ENCODE assay signal across 22 cellular contexts in the genomic region with DNA sequence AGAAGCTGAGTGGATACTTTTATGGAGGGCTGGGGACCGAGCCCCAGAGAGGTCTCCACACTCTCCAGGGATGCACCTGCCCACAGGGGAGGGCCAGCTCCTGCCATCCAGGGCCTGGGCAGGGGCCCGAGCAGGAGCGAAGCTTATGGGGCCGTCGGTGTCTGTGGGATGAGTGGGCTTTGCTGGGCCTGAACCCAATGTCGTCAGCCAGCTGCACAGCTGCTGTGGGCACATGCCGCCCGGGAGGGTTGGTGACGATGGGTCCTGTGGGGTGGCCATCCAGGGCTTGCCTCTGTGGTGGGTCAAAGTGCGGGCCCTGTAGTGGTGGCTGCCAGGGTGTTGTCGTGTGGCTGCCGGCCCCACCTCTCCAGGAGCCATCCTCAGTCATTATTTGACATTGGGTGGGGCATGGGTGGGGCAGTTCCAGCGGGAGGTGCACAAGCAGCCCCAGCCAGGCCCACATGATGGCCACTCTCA.
DNase-seq lines count a peak whose midpoint lies in the region; ATAC-seq and TF ChIP-seq lines count a peak whose summit lies in the region.
"Had no signal": no experiment of that assay in that cellular context is flagged by ENCODE, and none has a peak within 500 bp of the region (broad histone marks: within the 10 kb centered on the region; RNA-seq: fewer than 3 reads in every experiment).

No MANE protein-coding gene starts in this region.

- H3K27ac Mint-ChIP-seq in activated CD4-positive, alpha-beta memory T cell treated with anti-CD3 and anti-CD28 coated beads for 36 hours, result no peak overlapping the region
- no peak overlapping the region for H3K27ac Mint-ChIP-seq in stimulated activated effector memory CD8-positive, alpha-beta T cell treated with anti-CD3 and anti-CD28 coated beads, Interleukin-12 subunit alpha, Interleukin-12 subunit beta, amount 100 ng/mL, for 72 hours
- H3K27ac Mint-ChIP-seq: activated CD4-positive, alpha-beta T cell treated with anti-CD3 and anti-CD28 coated beads, Interleukin-2, amount 10 ng/mL, durations not matched to agents 7 days and 5 days; CD4-positive, alpha-beta T cell; progenitor cell of endocrine pancreas had no signal

- no peaks in the 10 kb centered on the region for H3K9me3 Mint-ChIP-seq in activated CD4-positive, alpha-beta memory T cell treated with anti-CD3 and anti-CD28 coated beads for 36 hours
- no peaks in the 10 kb centered on the region for H3K9me3 Mint-ChIP-seq in stimulated activated effector memory CD8-positive, alpha-beta T cell treated with anti-CD3 and anti-CD28 coated beads, Interleukin-12 subunit alpha, Interleukin-12 subunit beta, amount 100 ng/mL, for 72 hours
- H3K9me3 Mint-ChIP-seq: CD4-positive, alpha-beta T cell had no signal

- H3K27me3 Mint-ChIP-seq in activated CD4-positive, alpha-beta memory T cell treated with anti-CD3 and anti-CD28 coated beads for 36 hours, result no peaks in the 10 kb centered on the region
- H3K27me3 Mint-ChIP-seq: activated CD4-positive, alpha-beta T cell treated with anti-CD3 and anti-CD28 coated beads, Interleukin-2, amount 10 ng/mL, durations not matched to agents 7 days and 5 days; CD4-positive, alpha-beta T cell; progenitor cell of endocrine pancreas had no signal

- ATAC-seq in left colon (peak; percentile 66), GM18505 (IDR thresholded peaks at IDR 0.05; ENCODE audit: unreplicated experiment) (no peak)
- ATAC-seq in stimulated activated effector memory CD8-positive, alpha-beta T cell treated with anti-CD3 and anti-CD28 coated beads, Interleukin-12 subunit alpha, Interleukin-12 subunit beta, amount 100 ng/mL, for 72 hours, result peak; percentile 22
- ATAC-seq: GM12878 had no signal

- H3K36me3 Mint-ChIP-seq in activated CD4-positive, alpha-beta memory T cell treated with anti-CD3 and anti-CD28 coated beads for 36 hours, result no peaks in the 10 kb centered on the region
- H3K36me3 Mint-ChIP-seq in stimulated activated effector memory CD8-positive, alpha-beta T cell treated with anti-CD3 and anti-CD28 coated beads, Interleukin-12 subunit alpha, Interleukin-12 subunit beta, amount 100 ng/mL, for 72 hours, result no peaks in the 10 kb centered on the region

- no peak overlapping the region for H3K4me3 Mint-ChIP-seq in activated CD4-positive, alpha-beta memory T cell treated with anti-CD3 and anti-CD28 coated beads for 36 hours
- H3K4me3 Mint-ChIP-seq in stimulated activated effector memory CD8-positive, alpha-beta T cell treated with anti-CD3 and anti-CD28 coated beads, Interleukin-12 subunit alpha, Interleukin-12 subunit beta, amount 100 ng/mL, for 72 hours, result no peak overlapping the region
- H3K4me3 Mint-ChIP-seq: activated CD4-positive, alpha-beta T cell treated with anti-CD3 and anti-CD28 coated beads, Interleukin-2, amount 10 ng/mL, durations not matched to agents 7 days and 5 days; CD4-positive, alpha-beta T cell had no signal

- H3K4me1 Mint-ChIP-seq in activated CD4-positive, alpha-beta memory T cell treated with anti-CD3 and anti-CD28 coated beads for 36 hours (ENCODE audit: low read depth), result no peaks in the 10 kb centered on the region
- H3K4me1 Mint-ChIP-seq in stimulated activated effector memory CD8-positive, alpha-beta T cell treated with anti-CD3 and anti-CD28 coated beads, Interleukin-12 subunit alpha, Interleukin-12 subunit beta, amount 100 ng/mL, for 72 hours, result peaks cover 11% of the 10 kb centered on the region
- H3K4me1 Mint-ChIP-seq: activated CD4-positive, alpha-beta T cell treated with anti-CD3 and anti-CD28 coated beads, Interleukin-2, amount 10 ng/mL, durations not matched to agents 7 days and 5 days had no signal

- POLR2A ChIA-PET in activated CD4-positive, alpha-beta memory T cell treated with anti-CD3 and anti-CD28 coated beads for 36 hours (lab: Charles Lee), result no interaction called here

- TF ChIP-seq POLR2A in GM18505 (IDR thresholded peaks at IDR 0.05; ENCODE audit: borderline replicate concordance, extremely low read depth, insufficient read depth, insufficient read length), result no peak

- CTCF ChIA-PET in activated CD4-positive, alpha-beta memory T cell treated with anti-CD3 and anti-CD28 coated beads for 36 hours (lab: Charles Lee), result no interaction called here

- DNase-seq in activated CD8-positive, alpha-beta memory T cell treated with anti-CD3 and anti-CD28 coated beads for 24 hours, result peak; percentile 40
- DNase-seq in activated CD8-positive, alpha-beta memory T cell treated with anti-CD3 and anti-CD28 coated beads, Interleukin-2, amount 50 U/mL, for 4 hours, result no peak
- DNase-seq in activated CD4-positive, alpha-beta memory T cell treated with anti-CD3 and anti-CD28 coated beads for 36 hours, result peak; percentile 6
- no peak for DNase-seq in left colon
- DNase-seq in stimulated activated effector memory CD8-positive, alpha-beta T cell treated with anti-CD3 and anti-CD28 coated beads, Interleukin-12 subunit alpha, Interleukin-12 subunit beta, amount 100 ng/mL, for 72 hours (ENCODE audit: low spot score in 2 of 2), result peak in 1 of 2 donors; percentile 38
- no peak for DNase-seq in mucosa of gallbladder (ENCODE audit: low spot score)
- no peak for DNase-seq in NCI-H2171 treated with DMSO at 0.1 percent for 48 hours (lab: John Stamatoyannopoulos, UW)
- DNase-seq: activated CD4-positive, alpha-beta T cell treated with anti-CD3 and anti-CD28 coated beads, Interleukin-2, amount 10 ng/mL, durations not matched to agents 7 days and 5 days; activated effector memory CD4-positive, alpha-beta T cell treated with anti-CD3 and anti-CD28 coated beads, Interleukin-2, amount 50 U/mL, for 16 hours; central memory CD4-positive, alpha-beta T cell; DMS 273 treated with DMSO at 0.1 percent for 48 hours; EL; NCI-H1436; PC-9; SHP77; stimulated activated CD4-positive, alpha-beta T cell treated with anti-CD3 and anti-CD28 coated beads, Interleukin-15, amount 100 ng/mL, for 24 hours; stimulated activated naive CD4-positive, alpha-beta T cell treated with Interleukin-2 at 50 U/mL for 16 hours; T-helper 9 cell had no signal

- intact Hi-C loops in activated CD4-positive, alpha-beta memory T cell treated with anti-CD3 and anti-CD28 coated beads for 36 hours (cut with micrococcal nuclease), result no loop called here
- intact Hi-C loops in left colon (cut with DNase I, micrococcal nuclease), result no loop called here

Comparison
In these comparisons a context has a peak if more than half of its experiments do, and no peak if none do; other contexts are left out.
1. DNase-seq: peak in activated CD8-positive, alpha-beta memory T cell treated with anti-CD3 and anti-CD28 coated beads for 24 hours (single experiment) and activated CD4-positive, alpha-beta memory T cell treated with anti-CD3 and anti-CD28 coated beads for 36 hours (single experiment); none in activated CD8-positive, alpha-beta memory T cell treated with anti-CD3 and anti-CD28 coated beads, Interleukin-2, amount 50 U/mL, for 4 hours (single experiment), left colon (0 of 2), mucosa of gallbladder (single experiment) and NCI-H2171 treated with DMSO at 0.1 percent for 48 hours (single experiment).